In the genomic region with DNA sequence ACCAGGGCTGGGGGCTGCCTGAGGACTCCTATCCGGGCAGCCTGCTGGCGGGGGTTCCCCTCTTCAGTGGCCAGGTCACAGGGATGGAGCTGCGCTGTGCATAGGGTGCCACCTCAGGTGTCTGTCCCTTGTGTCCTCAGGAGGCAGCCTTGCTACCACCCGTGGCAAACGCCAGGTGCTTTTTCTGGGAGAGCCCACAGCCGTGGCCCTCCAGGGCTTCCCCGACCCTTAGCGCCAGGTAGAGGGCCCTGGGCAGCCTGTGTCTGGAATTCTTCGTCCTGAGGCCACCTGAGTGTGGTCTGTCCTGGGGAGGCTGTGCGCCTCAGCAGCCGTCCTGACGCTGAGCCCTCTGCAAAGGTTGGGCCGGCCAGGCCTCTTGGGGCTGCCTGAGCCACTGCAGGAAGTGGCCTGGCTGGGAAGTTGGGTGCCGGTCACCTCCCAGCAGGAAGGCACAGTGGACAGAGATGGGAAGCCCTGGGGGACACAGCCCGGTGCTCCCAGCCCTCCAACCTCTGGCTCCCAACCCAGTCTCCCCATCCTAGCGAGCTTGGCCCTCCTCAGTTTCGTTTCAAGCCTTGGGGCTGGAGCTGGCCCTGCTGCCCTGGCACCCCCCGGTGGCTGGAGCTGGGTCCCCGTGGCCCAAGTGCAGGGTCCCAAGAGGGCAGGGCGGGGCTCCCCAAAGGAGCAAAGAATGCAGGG, we compare ENCODE assay signal across 19 cellular contexts. TPM values are rescaled to one million over a fixed set of nuclear protein-coding genes. Genes with fewer than 3 reads are reported as not detected.
DNase-seq lines count a peak whose midpoint lies in the region; ATAC-seq, FAIRE-seq and TF ChIP-seq lines count a peak whose summit lies in the region.
"Had no signal": no experiment of that assay in that cellular context is flagged by ENCODE, and none has a peak within 500 bp of the region (broad histone marks: within the 10 kb centered on the region; RNA-seq: fewer than 3 reads in every experiment).

No MANE protein-coding gene starts in this region.

- H3K4me3 ChIP-seq in BLaER1 treated with 17β-estradiol and CSF1 and Interleukin-3, amounts not matched to agents 10 nM and 100 nM = no peak overlapping the region
- H3K4me3 ChIP-seq in HUES48 (ENCODE audit: low read depth, low read length) (no peak overlapping the region), K562 (no peak overlapping the region), mesodermal cell (ENCODE audit: extremely low read depth, insufficient read depth, low read length, poor library complexity, severe bottlenecking) (no peak overlapping the region)
- H3K4me3 ChIP-seq: SJCRH30, smooth muscle cell, tibial artery had no signal

- no peak for TF ChIP-seq EP300 in K562 (IDR thresholded peaks at IDR 0.05; ENCODE audit: low read length)

- H3K9me3 ChIP-seq in BLaER1 treated with 17β-estradiol and CSF1 and Interleukin-3, amounts not matched to agents 10 nM and 100 nM (replicated peaks in 1 of 11) = peaks cover 0 to 9% (median 8%) of the 10 kb centered on the region in 11 experiments; a peak in 17 of 22 replicates
- H3K9me3 ChIP-seq in HUES48 (ENCODE audit: control insufficient read depth, insufficient read depth, low read length) = no peaks in the 10 kb centered on the region
- 0 out of 2 replicates have a peak, but pooled peaks cover 4% of the 10 kb centered on the region for H3K9me3 ChIP-seq in K562 (replicated peaks; ENCODE audit: control insufficient read depth, insufficient read depth, low read depth, low read length)
- peaks cover 5% of the 10 kb centered on the region for H3K9me3 ChIP-seq in mesodermal cell (ENCODE audit: control insufficient read depth, low read length)
- H3K9me3 ChIP-seq: SJCRH30 had no signal

- no peak overlapping the region for H3K27ac ChIP-seq in BLaER1 treated with 17β-estradiol and CSF1 and Interleukin-3, amounts not matched to agents 10 nM and 100 nM
- H3K27ac ChIP-seq in HUES48 (ENCODE audit: low read depth, low read length) (peak overlapping the region; percentile 5), K562 (ENCODE audit: extremely low read depth, low read depth, low read length) (no peak overlapping the region), mesodermal cell (ENCODE audit: low read depth, low read length, severe bottlenecking) (peak overlapping the region; percentile 8)
- H3K27ac ChIP-seq: SJCRH30, tibial artery had no signal

- no peak overlapping the region for H2AFZ ChIP-seq in K562 (ENCODE audit: low read depth, low read length)

- peaks cover 48 to 58% (median 53%) of the 10 kb centered on the region in 11 experiments for H3K36me3 ChIP-seq in BLaER1 treated with 17β-estradiol and CSF1 and Interleukin-3, amounts not matched to agents 10 nM and 100 nM
- peaks cover 41% of the 10 kb centered on the region for H3K36me3 ChIP-seq in HUES48 (ENCODE audit: control insufficient read depth, insufficient read depth, low read length)
- H3K36me3 ChIP-seq in K562 (ENCODE audit: control insufficient read depth, insufficient read depth, low read length) = peaks cover 38% of the 10 kb centered on the region; the same call in 2 of the 3 replicates
- peaks cover 38% of the 10 kb centered on the region for H3K36me3 ChIP-seq in mesodermal cell (ENCODE audit: control insufficient read depth, insufficient read depth, low read length)

- no peaks in the 10 kb centered on the region for H3K9me3 Mint-ChIP-seq in activated CD4-positive, alpha-beta T cell treated with anti-CD3 and anti-CD28 coated beads, Interleukin-2, amount 10 ng/mL, durations not matched to agents 7 days and 5 days
- H3K9me3 Mint-ChIP-seq: activated naive CD4-positive, alpha-beta T cell treated with anti-CD3 and anti-CD28 coated beads, Interleukin-2, amount 10 ng/mL, durations not matched to agents 7 days and 5 days had no signal

- H3K27ac Mint-ChIP-seq in activated CD4-positive, alpha-beta T cell treated with anti-CD3 and anti-CD28 coated beads, Interleukin-2, amount 10 ng/mL, durations not matched to agents 7 days and 5 days = no peak overlapping the region
- H3K27ac Mint-ChIP-seq: activated naive CD4-positive, alpha-beta T cell treated with anti-CD3 and anti-CD28 coated beads, Interleukin-2, amount 10 ng/mL, durations not matched to agents 7 days and 5 days had no signal

- no peaks in the 10 kb centered on the region for H3K79me2 ChIP-seq in K562 (ENCODE audit: control insufficient read depth, insufficient read depth, low read length)

- H3K4me2 ChIP-seq in BLaER1 treated with 17β-estradiol and CSF1 and Interleukin-3, amounts not matched to agents 10 nM and 100 nM = peak overlapping the region in 6 of 11 experiments; percentile 4 to 51 (median 35); a peak in 8 of 22 replicates
- H3K4me2 ChIP-seq in K562 (ENCODE audit: insufficient read depth, low read length) = no peak overlapping the region
- H3K4me2 ChIP-seq: smooth muscle cell had no signal

- TF ChIP-seq CTCF in K562 (IDR thresholded peaks at IDR 0.05 in 2 of 3, conservative IDR thresholded peaks at IDR 0.05 in 1 of 3; ENCODE audit: insufficient read depth in 2 of 3, low read depth in 1 of 3, low read length in 3 of 3) (no peak), GM10266 (IDR thresholded peaks at IDR 0.05; ENCODE audit: control insufficient read depth, insufficient read depth, low read depth, missing control alignments) (no peak)

- FAIRE-seq in K562 (lab: Jason Lieb, UNC) = no peak
- FAIRE-seq: colon, D721Med had no signal

- H3K9ac ChIP-seq in BLaER1 treated with 17β-estradiol and CSF1 and Interleukin-3, amounts not matched to agents 10 nM and 100 nM = peak overlapping the region in 3 of 11 experiments; percentile 15 to 30 (median 23); a peak in 2 of 22 replicates
- H3K9ac ChIP-seq in HUES48 (ENCODE audit: low read depth, low read length) (no peak overlapping the region), K562 (ENCODE audit: insufficient read depth in 1 of 2, low read depth in 2 of 2, low read length in 2 of 2) (peak overlapping the region in 1 of 2 experiments; percentile 71; a peak in 1 of 4 replicates)

- intact Hi-C loops in K562 (cut with micrococcal nuclease) = no loop called here

- H3K27me3 Mint-ChIP-seq in activated CD4-positive, alpha-beta T cell treated with anti-CD3 and anti-CD28 coated beads, Interleukin-2, amount 10 ng/mL, durations not matched to agents 7 days and 5 days = no peaks in the 10 kb centered on the region

- no peaks in the 10 kb centered on the region for H3K4me1 Mint-ChIP-seq in activated CD4-positive, alpha-beta T cell treated with anti-CD3 and anti-CD28 coated beads, Interleukin-2, amount 10 ng/mL, durations not matched to agents 7 days and 5 days

- H3K4me1 ChIP-seq in BLaER1 treated with 17β-estradiol and CSF1 and Interleukin-3, amounts not matched to agents 10 nM and 100 nM = peaks cover 0 to 51% (median 25%) of the 10 kb centered on the region in 10 experiments; a peak in 14 of 20 replicates
- H3K4me1 ChIP-seq in HUES48 (ENCODE audit: control insufficient read depth, insufficient read depth, low read length) (no peaks in the 10 kb centered on the region), K562 (replicated peaks in 1 of 2; ENCODE audit: control insufficient read depth in 2 of 2, insufficient read depth in 2 of 2, low read length in 2 of 2) (peaks cover 0 to 39% of the 10 kb centered on the region in 2 experiments; a peak in 2 of 5 replicates), mesodermal cell (ENCODE audit: control insufficient read depth, insufficient read depth, low read length, poor library complexity, severe bottlenecking) (no peaks in the 10 kb centered on the region)
- H3K4me1 ChIP-seq: SJCRH30 had no signal

- POLR2A ChIA-PET in K562 (lab: Yijun Ruan, JAX) = interaction anchor here (1.1 to 2.2 kb wide), 5 partner anchors 10 to 13 kb away, joined by 3 to 8 read pairs (median 7); no protein-coding TSS in a partner anchor
- POLR2A ChIA-PET in activated CD4-positive, alpha-beta T cell treated with anti-CD3 and anti-CD28 coated beads, Interleukin-2, amount 10 ng/mL, durations not matched to agents 7 days and 5 days (lab: Charles Lee) = no interaction called here

- in situ Hi-C loops in K562 (cut with MboI) = no loop called here

- no peak for TF ChIP-seq RAD21 in K562 (CRISPR knock-in tag; conservative IDR thresholded peaks at IDR 0.05 in 1 of 2, IDR thresholded peaks at IDR 0.05 in 1 of 2)

- DNase-seq in K562 (ENCODE audit: extremely low read depth in 1 of 4, low spot score in 3 of 4) = no peak
- DNase-seq in activated CD4-positive, alpha-beta T cell treated with anti-CD3 and anti-CD28 coated beads, Interleukin-2, amount 10 ng/mL, durations not matched to agents 7 days and 5 days = no peak
- no peak for DNase-seq in stimulated activated CD4-positive, alpha-beta T cell treated with anti-CD3 and anti-CD28 coated beads, Interleukin-4, amount 100 ng/mL, for 4 hours
- no peak for DNase-seq in dermis blood vessel endothelial cell
- no peak for DNase-seq in GM10266 (ENCODE audit: extremely low spot score)
- DNase-seq: activated CD4-positive, alpha-beta T cell treated with anti-CD3 and anti-CD28 coated beads for 4 hours; activated naive CD4-positive, alpha-beta T cell treated with anti-CD3 and anti-CD28 coated beads, Interleukin-2, amount 10 ng/mL, durations not matched to agents 7 days and 5 days; activated T-cell treated with anti-CD3 and anti-CD28 coated beads for 4 hours; AML-193; NCI-H187; SJCRH30; T-helper 9 cell; tibial artery had no signal

- peaks cover under 1 to 12% (median 9%) of the 10 kb centered on the region in 11 experiments; a peak in 17 of 22 replicates for H3K27me3 ChIP-seq in BLaER1 treated with 17β-estradiol and CSF1 and Interleukin-3, amounts not matched to agents 10 nM and 100 nM
- H3K27me3 ChIP-seq in HUES48 (ENCODE audit: control insufficient read depth, insufficient read depth, low read length) (no peaks in the 10 kb centered on the region), K562 (ENCODE audit: control insufficient read depth in 2 of 2, insufficient read depth in 2 of 2, low read length in 2 of 2) (no peaks in the 10 kb centered on the region)
- H3K27me3 ChIP-seq: SJCRH30 had no signal

- H3K36me3 Mint-ChIP-seq in activated CD4-positive, alpha-beta T cell treated with anti-CD3 and anti-CD28 coated beads, Interleukin-2, amount 10 ng/mL, durations not matched to agents 7 days and 5 days (ENCODE audit: low read depth) = peaks cover 18% of the 10 kb centered on the region

- H3K9me1 ChIP-seq in K562 (ENCODE audit: control insufficient read depth, insufficient read depth, low read length) = no peaks in the 10 kb centered on the region

- CTCF ChIA-PET in K562 (lab: Yijun Ruan, JAX; ENCODE audit: low intra/inter-chr PET ratio) = no interaction called here
- CTCF ChIA-PET in activated CD4-positive, alpha-beta T cell treated with anti-CD3 and anti-CD28 coated beads, Interleukin-2, amount 10 ng/mL, durations not matched to agents 7 days and 5 days (lab: Charles Lee) = interaction anchor here (1.5 kb wide), 1 partner anchor 38 kb away, joined by 3 read pairs; no protein-coding TSS in a partner anchor

- 76% methylated on average over 11 of the region's 20 CpGs for WGBS in K562 (ENCODE audit: insufficient coverage, low coverage, missing lambda C conversion rate)
- WGBS in mesodermal cell (ENCODE audit: insufficient coverage in 2 of 2), 2 experiments = 87 to 88% methylated on average over 19 to 20 of the region's 20 CpGs

- peak; percentile 34 for ATAC-seq in K562

- no TSS peak for BruUV-seq in K562 (replicated peaks; lab: Mats Ljungman, UMichigan)

- peak; percentile 64 for TF ChIP-seq POLR2A in K562 (conservative IDR thresholded peaks at IDR 0.05)

- H4K20me1 ChIP-seq in BLaER1 treated with 17β-estradiol and CSF1 and Interleukin-3, amounts not matched to agents 10 nM and 100 nM = peaks cover 51 to 80% (median 71%) of the 10 kb centered on the region in 11 experiments
- H4K20me1 ChIP-seq in K562 (replicated peaks; ENCODE audit: control insufficient read depth, insufficient read depth, low read length) = no peaks in the 10 kb centered on the region

- no peak overlapping the region for H3K4me3 Mint-ChIP-seq in activated CD4-positive, alpha-beta T cell treated with anti-CD3 and anti-CD28 coated beads, Interleukin-2, amount 10 ng/mL, durations not matched to agents 7 days and 5 days
- H3K4me3 Mint-ChIP-seq: activated naive CD4-positive, alpha-beta T cell treated with anti-CD3 and anti-CD28 coated beads, Interleukin-2, amount 10 ng/mL, durations not matched to agents 7 days and 5 days had no signal

RNA-seq across cellular contexts. Expression of gene BAIAP3, which starts 7.6 kb away (rescaled TPM):
- total RNA-seq in K562 (2011; cell fraction: chromatin; rRNA removed; ENCODE audit: low replicate concordance) = 10.8 and 42.1 TPM in 2 replicates
- total RNA-seq in K562 (2011; cell fraction: nucleolus; rRNA removed) = 29.0 and 32.5 TPM in 2 replicates
- total RNA-seq in K562 (2011; cell fraction: nucleoplasm; rRNA removed) = 13.0 and 13.4 TPM in 2 replicates
- total RNA-seq in K562 (2014; rRNA removed) = 2.3 and 4.5 TPM in 2 replicates
- 0.06 and 0.18 TPM in 2 replicates for total RNA-seq in K562 (2014; rRNA removed; fragmentation: Illumina TruSeq; extraction: Trizol)
- total RNA-seq in K562 (2015; rRNA removed; fragmentation: Illumina TruSeq; extraction: Trizol) = 0.33 and 1.2 TPM in 2 replicates
- total RNA-seq in K562 (2021) = 3.3 and 3.4 TPM in 2 replicates
- polyA plus RNA-seq in K562 (2011; rRNA removed) = 0.81 and 1.8 TPM in 2 replicates
- polyA plus RNA-seq in K562 (2011; cell fraction: cytosol; rRNA removed) = 0.55 and 1.9 TPM in 2 replicates
- polyA plus RNA-seq in K562 (2011; cell fraction: nucleus; rRNA removed) = 15.2 and 24.6 TPM in 2 replicates
- 3.2 and 13.5 TPM in 2 replicates for polyA plus RNA-seq in K562 (2012)
- 0.34 and 1.1 TPM in 2 replicates for polyA plus RNA-seq in K562 (2014; fragmentation: Illumina TruSeq; extraction: Trizol)
- under 1 TPM in 1 of 2 experiments, not detected in 1; 0.03 TPM for polyA plus RNA-seq in K562 (2014; fragmentation: Nextera tagmentation; extraction: Ambion mirVana)
- 1.5 and 4.5 TPM in 2 replicates for polyA plus RNA-seq in K562 (2014; rRNA removed)
- polyA minus RNA-seq in K562 (2011; rRNA and poly(A)+ RNA removed) = 0.33 and 1.1 TPM in 2 replicates
- 1.7 and 1.9 TPM in 2 replicates for polyA minus RNA-seq in K562 (2011; cell fraction: cytosol; rRNA and poly(A)+ RNA removed)
- polyA minus RNA-seq in K562 (2011; cell fraction: nucleus; rRNA and poly(A)+ RNA removed) = 8.8 and 11.0 TPM in 2 replicates
- polyA plus RNA-seq in mesodermal cell (2013, experiment 1 of 2) = 12.2 TPM
- polyA plus RNA-seq in mesodermal cell (2013, experiment 2 of 2) = 9.2 TPM
- 1 to 10 TPM in 1 of 2 experiments, under 1 TPM in 1; 0.83 to 1.6 TPM for total RNA-seq in activated CD4-positive, alpha-beta T cell treated with anti-CD3 and anti-CD28 coated beads, Interleukin-2, amount 10 ng/mL, durations not matched to agents 7 days and 5 days
- 1.3 and 1.4 TPM in 2 replicates for total RNA-seq in dermis blood vessel endothelial cell

RNA-seq across cellular contexts. Expression of gene UBE2I, which starts 16.4 kb away (rescaled TPM):
- 163 and 370 TPM in 2 replicates for total RNA-seq in K562 (2011; cell fraction: chromatin; rRNA removed; ENCODE audit: low replicate concordance)
- total RNA-seq in K562 (2011; cell fraction: nucleolus; rRNA removed) = 214 and 227 TPM in 2 replicates
- 128 and 149 TPM in 2 replicates for total RNA-seq in K562 (2011; cell fraction: nucleoplasm; rRNA removed)
- total RNA-seq in K562 (2014; rRNA removed) (64.7 and 104 TPM in 2 replicates), K562 (2014; rRNA removed; fragmentation: Illumina TruSeq; extraction: Trizol) (103 and 114 TPM in 2 replicates), K562 (2015; rRNA removed; fragmentation: Illumina TruSeq; extraction: Trizol) (96.9 and 104 TPM in 2 replicates), K562 (2021) (208 and 215 TPM in 2 replicates), dermis blood vessel endothelial cell (58.7 and 77.9 TPM in 2 replicates)
- polyA plus RNA-seq in K562 (2011; rRNA removed) (132 and 145 TPM in 2 replicates), K562 (2014; fragmentation: Illumina TruSeq; extraction: Trizol) (222 and 254 TPM in 2 replicates), K562 (2014; fragmentation: Nextera tagmentation; extraction: Ambion mirVana) (10 to 100 TPM; 36.6 to 45.1 TPM), K562 (2014; rRNA removed) (171 and 184 TPM in 2 replicates)
- polyA plus RNA-seq in K562 (2011; cell fraction: cytosol; rRNA removed) = 67.6 and 119 TPM in 2 replicates
- polyA plus RNA-seq in K562 (2011; cell fraction: nucleus; rRNA removed) = 140 and 142 TPM in 2 replicates
- 143 and 153 TPM in 2 replicates for polyA plus RNA-seq in K562 (2012)
- polyA minus RNA-seq in K562 (2011; rRNA and poly(A)+ RNA removed) = 118 and 130 TPM in 2 replicates
- 69.2 and 93.4 TPM in 2 replicates for polyA minus RNA-seq in K562 (2011; cell fraction: cytosol; rRNA and poly(A)+ RNA removed)
- polyA minus RNA-seq in K562 (2011; cell fraction: nucleus; rRNA and poly(A)+ RNA removed) = 62.3 and 72.8 TPM in 2 replicates
- polyA plus RNA-seq in mesodermal cell (2013, experiment 1 of 2) = 175 TPM
- 181 TPM for polyA plus RNA-seq in mesodermal cell (2013, experiment 2 of 2)
- 100 to 1,000 TPM; 204 to 222 TPM for total RNA-seq in activated CD4-positive, alpha-beta T cell treated with anti-CD3 and anti-CD28 coated beads, Interleukin-2, amount 10 ng/mL, durations not matched to agents 7 days and 5 days

RNA-seq across cellular contexts. Expression of gene TSR3, which starts 25.9 kb away (rescaled TPM):
- 2.8 and 6.4 TPM in 2 replicates for total RNA-seq in K562 (2011; cell fraction: chromatin; rRNA removed; ENCODE audit: low replicate concordance)
- total RNA-seq in K562 (2011; cell fraction: nucleolus; rRNA removed) = 8.8 and 12.3 TPM in 2 replicates
- 3.4 and 7.0 TPM in 2 replicates for total RNA-seq in K562 (2011; cell fraction: nucleoplasm; rRNA removed)
- total RNA-seq in K562 (2014; rRNA removed) = 74.8 and 100.0 TPM in 2 replicates
- total RNA-seq in K562 (2014; rRNA removed; fragmentation: Illumina TruSeq; extraction: Trizol) = 6.7 TPM in 2 replicates
- 29.6 and 31.9 TPM in 2 replicates for total RNA-seq in K562 (2015; rRNA removed; fragmentation: Illumina TruSeq; extraction: Trizol)
- total RNA-seq in K562 (2021) = 50.5 and 53.7 TPM in 2 replicates
- 15.8 and 16.5 TPM in 2 replicates for polyA plus RNA-seq in K562 (2011; rRNA removed)
- polyA plus RNA-seq in K562 (2011; cell fraction: cytosol; rRNA removed) = 21.3 and 65.5 TPM in 2 replicates
- 12.1 and 18.1 TPM in 2 replicates for polyA plus RNA-seq in K562 (2011; cell fraction: nucleus; rRNA removed)
- polyA plus RNA-seq in K562 (2012) = 34.9 and 46.9 TPM in 2 replicates
- 10.3 and 22.1 TPM in 2 replicates for polyA plus RNA-seq in K562 (2014; fragmentation: Illumina TruSeq; extraction: Trizol)
- 1 to 10 TPM; 1.5 to 2.4 TPM for polyA plus RNA-seq in K562 (2014; fragmentation: Nextera tagmentation; extraction: Ambion mirVana)
- 53.3 and 75.7 TPM in 2 replicates for polyA plus RNA-seq in K562 (2014; rRNA removed)
- 2.6 and 4.5 TPM in 2 replicates for polyA minus RNA-seq in K562 (2011; rRNA and poly(A)+ RNA removed)
- polyA minus RNA-seq in K562 (2011; cell fraction: cytosol; rRNA and poly(A)+ RNA removed) = 17.2 and 24.6 TPM in 2 replicates
- polyA minus RNA-seq in K562 (2011; cell fraction: nucleus; rRNA and poly(A)+ RNA removed) = 7.1 and 7.8 TPM in 2 replicates
- polyA plus RNA-seq in mesodermal cell (2013, experiment 1 of 2) = 53.9 TPM
- 50.1 TPM for polyA plus RNA-seq in mesodermal cell (2013, experiment 2 of 2)
- total RNA-seq in activated CD4-positive, alpha-beta T cell treated with anti-CD3 and anti-CD28 coated beads, Interleukin-2, amount 10 ng/mL, durations not matched to agents 7 days and 5 days = 10 to 100 TPM; 33.8 to 43.7 TPM
- 75.9 and 97.2 TPM in 2 replicates for total RNA-seq in dermis blood vessel endothelial cell

RNA-seq across cellular contexts. Expression of gene GNPTG, which starts 25.9 kb away (rescaled TPM):
- 42.1 and 68.9 TPM in 2 replicates for total RNA-seq in K562 (2011; cell fraction: chromatin; rRNA removed; ENCODE audit: low replicate concordance)
- 52.6 and 53.5 TPM in 2 replicates for total RNA-seq in K562 (2011; cell fraction: nucleolus; rRNA removed)
- 51.0 and 57.1 TPM in 2 replicates for total RNA-seq in K562 (2011; cell fraction: nucleoplasm; rRNA removed)
- total RNA-seq in K562 (2014; rRNA removed) (22.3 and 24.0 TPM in 2 replicates), K562 (2014; rRNA removed; fragmentation: Illumina TruSeq; extraction: Trizol) (4.7 and 6.1 TPM in 2 replicates), K562 (2015; rRNA removed; fragmentation: Illumina TruSeq; extraction: Trizol) (13.6 and 13.9 TPM in 2 replicates), K562 (2021) (19.9 and 22.2 TPM in 2 replicates), dermis blood vessel endothelial cell (40.3 and 49.9 TPM in 2 replicates)
- polyA plus RNA-seq in K562 (2011; rRNA removed) (18.6 and 20.7 TPM in 2 replicates), K562 (2014; fragmentation: Illumina TruSeq; extraction: Trizol) (9.0 and 13.6 TPM in 2 replicates), K562 (2014; fragmentation: Nextera tagmentation; extraction: Ambion mirVana) (1 to 10 TPM in 1 of 2 experiments, under 1 TPM in 1; 0.69 to 1.0 TPM), K562 (2014; rRNA removed) (31.5 and 33.3 TPM in 2 replicates)
- polyA plus RNA-seq in K562 (2011; cell fraction: cytosol; rRNA removed) = 20.9 and 40.1 TPM in 2 replicates
- polyA plus RNA-seq in K562 (2011; cell fraction: nucleus; rRNA removed) = 55.5 and 97.5 TPM in 2 replicates
- 18.3 and 26.9 TPM in 2 replicates for polyA plus RNA-seq in K562 (2012)
- polyA minus RNA-seq in K562 (2011; rRNA and poly(A)+ RNA removed) = 1.6 and 5.7 TPM in 2 replicates
- 7.7 and 10.3 TPM in 2 replicates for polyA minus RNA-seq in K562 (2011; cell fraction: cytosol; rRNA and poly(A)+ RNA removed)
- polyA minus RNA-seq in K562 (2011; cell fraction: nucleus; rRNA and poly(A)+ RNA removed) = 11.7 and 13.1 TPM in 2 replicates
- polyA plus RNA-seq in mesodermal cell (2013, experiment 1 of 2) = 26.0 TPM
- polyA plus RNA-seq in mesodermal cell (2013, experiment 2 of 2) = 24.5 TPM
- total RNA-seq in activated CD4-positive, alpha-beta T cell treated with anti-CD3 and anti-CD28 coated beads, Interleukin-2, amount 10 ng/mL, durations not matched to agents 7 days and 5 days = 10 to 100 TPM; 34.3 to 36.9 TPM

Comparison
In these comparisons a context has a peak if more than half of its experiments do, and no peak if none do; other contexts are left out.
1. H3K27ac ChIP-seq: peak in HUES48 (single experiment) and mesodermal cell (single experiment); none in BLaER1 treated with 17β-estradiol and CSF1 and Interleukin-3, amounts not matched to agents 10 nM and 100 nM (0 of 11) and K562 (single experiment).